In genomic region chr10:32957341-32958084, GRCh38 we compare ENCODE assay signal across 8 cellular contexts. TPM values are rescaled to one million over a fixed set of nuclear protein-coding genes. Genes with fewer than 3 reads are reported as not detected.
A peak's percentile ranks its signal among the peaks of the same experiment; 100 is the strongest.
DNase-seq lines count a peak whose midpoint lies in the region; ATAC-seq, FAIRE-seq and TF ChIP-seq lines count a peak whose summit lies in the region.

No MANE protein-coding gene starts in this region.

- DNase-seq in EH (ENCODE audit: low read depth) (peak; percentile 39), Kasumi-1 (lab: John Stamatoyannopoulos, UW) (peak; percentile 44 to 57), fibroblast of villous mesenchyme (ENCODE audit: low read depth) (no peak), urothelium cell line (ENCODE audit: low spot score) (peak; percentile 66), NCI-H510A (lab: John Stamatoyannopoulos, UW) (no peak)
- DNase-seq in activated T-helper 1 cell treated with anti-CD3 and anti-CD28 coated beads, Interleukin-12 subunit alpha, Interleukin-12 subunit beta, Interleukin-2, Interleukin-4 antibody, amounts not matched to agents 30 ng/mL and 10 ng/mL and 1 ng/mL, durations not matched to agents 14 hours and 24 hours and 36 hours (ENCODE audit: low spot score) = peak; percentile 33

- FAIRE-seq in urothelium cell line (lab: Jason Lieb, UNC) = no peak

- H3K36me3 ChIP-seq in neural cell (ENCODE audit: insufficient read depth, low read length) = no peaks in the 10 kb centered on the region

- no peaks in the 10 kb centered on the region for H4K20me1 ChIP-seq in neural cell (ENCODE audit: insufficient read depth)

- H3K79me2 ChIP-seq in neural cell (replicated peaks; ENCODE audit: insufficient read depth, low read length) = peaks cover 66% of the 10 kb centered on the region

- H3K36me3 Mint-ChIP-seq in activated T-helper 1 cell treated with anti-CD3 and anti-CD28 coated beads, Interleukin-12 subunit alpha, Interleukin-12 subunit beta, Interleukin-2, Interleukin-4 antibody, amounts not matched to agents 30 ng/mL and 10 ng/mL and 1 ng/mL, durations not matched to agents 14 hours and 24 hours and 36 hours (ENCODE audit: low read depth) = no peaks in the 10 kb centered on the region

- H3K4me1 Mint-ChIP-seq in activated T-helper 1 cell treated with anti-CD3 and anti-CD28 coated beads, Interleukin-12 subunit alpha, Interleukin-12 subunit beta, Interleukin-2, Interleukin-4 antibody, amounts not matched to agents 30 ng/mL and 10 ng/mL and 1 ng/mL, durations not matched to agents 14 hours and 24 hours and 36 hours (ENCODE audit: low read depth) = peaks cover 35% of the 10 kb centered on the region

- no peaks in the 10 kb centered on the region for H3K9me2 ChIP-seq in neural cell (ENCODE audit: insufficient read depth, low read length)

- H3K4me3 Mint-ChIP-seq in activated T-helper 1 cell treated with anti-CD3 and anti-CD28 coated beads, Interleukin-12 subunit alpha, Interleukin-12 subunit beta, Interleukin-2, Interleukin-4 antibody, amounts not matched to agents 30 ng/mL and 10 ng/mL and 1 ng/mL, durations not matched to agents 14 hours and 24 hours and 36 hours = peak overlapping the region; percentile 80

- intact Hi-C loops in activated T-helper 1 cell treated with anti-CD3 and anti-CD28 coated beads, Interleukin-12 subunit alpha, Interleukin-12 subunit beta, Interleukin-2, Interleukin-4 antibody, amounts not matched to agents 30 ng/mL and 10 ng/mL and 1 ng/mL, durations not matched to agents 14 hours and 24 hours and 36 hours (cut with micrococcal nuclease) = loop anchor here (5.0 kb wide), 3 partner anchors 510 to 1165 kb away; partner anchors contain the start of gene CCDC7

- H3K27ac ChIP-seq in neural cell (ENCODE audit: low read length) = peak overlapping the region; percentile 11

- H3K4me2 ChIP-seq in neural cell (ENCODE audit: low read length) = peak overlapping the region; percentile 87

- H3K9me3 ChIP-seq in neural cell (ENCODE audit: low read length) = no peaks in the 10 kb centered on the region

- H3F3A ChIP-seq in neural cell (ENCODE audit: insufficient read depth, low read length, poor library complexity, severe bottlenecking) = no peaks in the 10 kb centered on the region

- ATAC-seq in GM21786 (IDR thresholded peaks at IDR 0.05; ENCODE audit: unreplicated experiment) = peak; percentile 24

- no peak for TF ChIP-seq RAD21 in neural cell (conservative IDR thresholded peaks at IDR 0.05)

- H3K27me3 Mint-ChIP-seq in activated T-helper 1 cell treated with anti-CD3 and anti-CD28 coated beads, Interleukin-12 subunit alpha, Interleukin-12 subunit beta, Interleukin-2, Interleukin-4 antibody, amounts not matched to agents 30 ng/mL and 10 ng/mL and 1 ng/mL, durations not matched to agents 14 hours and 24 hours and 36 hours (ENCODE audit: insufficient read depth) = peaks cover 12% of the 10 kb centered on the region

- H2AFZ ChIP-seq in neural cell (ENCODE audit: low read depth, low read length) = no peak overlapping the region

- no peaks in the 10 kb centered on the region for H3K9me3 Mint-ChIP-seq in activated T-helper 1 cell treated with anti-CD3 and anti-CD28 coated beads, Interleukin-12 subunit alpha, Interleukin-12 subunit beta, Interleukin-2, Interleukin-4 antibody, amounts not matched to agents 30 ng/mL and 10 ng/mL and 1 ng/mL, durations not matched to agents 14 hours and 24 hours and 36 hours

- no peaks in the 10 kb centered on the region for H3K27me3 ChIP-seq in neural cell (ENCODE audit: insufficient read depth, low read depth, low read length)

- TF ChIP-seq EP300 in neural cell (conservative IDR thresholded peaks at IDR 0.05; ENCODE audit: poor library complexity, severe bottlenecking) = no peak

- peak overlapping the region; percentile 84 for H3K4me3 ChIP-seq in fibroblast of villous mesenchyme (ENCODE audit: low read depth, low read length)
- peak overlapping the region; percentile 99 for H3K4me3 ChIP-seq in neural cell (ENCODE audit: low read length)

- TF ChIP-seq CTCF in fibroblast of villous mesenchyme (IDR thresholded peaks at IDR 0.05; ENCODE audit: insufficient read depth, low read depth, low read length) (no peak), neural cell (IDR thresholded peaks at IDR 0.05; ENCODE audit: poor library complexity, severe bottlenecking) (no peak)

- peak overlapping the region; percentile 98 for H3K9ac ChIP-seq in neural cell (ENCODE audit: low read length)

- peak overlapping the region; percentile 69 for H3K27ac Mint-ChIP-seq in activated T-helper 1 cell treated with anti-CD3 and anti-CD28 coated beads, Interleukin-12 subunit alpha, Interleukin-12 subunit beta, Interleukin-2, Interleukin-4 antibody, amounts not matched to agents 30 ng/mL and 10 ng/mL and 1 ng/mL, durations not matched to agents 14 hours and 24 hours and 36 hours

TF ChIP-seq in neural cell, 6 proteins besides CTCF, POLR2A, EP300 and RAD21:
- TF ChIP-seq TAF1 (IDR thresholded peaks at IDR 0.05; ENCODE audit: low read depth) (peak; percentile 43), EZH2 (IDR thresholded peaks at IDR 0.05; ENCODE audit: borderline replicate concordance, insufficient read depth, low read length, poor library complexity, severe bottlenecking) (no peak), SMC3 (conservative IDR thresholded peaks at IDR 0.05; ENCODE audit: poor library complexity) (peak; percentile 12), MXI1 (conservative IDR thresholded peaks at IDR 0.05; ENCODE audit: poor library complexity, severe bottlenecking) (peak; percentile 52)

RNA-seq across cellular contexts. Expression of gene ITGB1, which starts 0.5 kb away (rescaled TPM):
- total RNA-seq in activated T-helper 1 cell treated with anti-CD3 and anti-CD28 coated beads, Interleukin-12 subunit alpha, Interleukin-12 subunit beta, Interleukin-2, Interleukin-4 antibody, amounts not matched to agents 30 ng/mL and 10 ng/mL and 1 ng/mL, durations not matched to agents 14 hours and 24 hours and 36 hours = 51.4 and 61.4 TPM in 2 replicates
- total RNA-seq in fibroblast of villous mesenchyme = 1,751 and 1,757 TPM in 2 replicates
- polyA plus RNA-seq in neural cell = 59.2 and 62.4 TPM in 2 replicates
- 140 and 141 TPM in 2 replicates for polyA minus RNA-seq in neural cell

Comparison
In these comparisons a context has a peak if more than half of its experiments do, and no peak if none do; other contexts are left out.
1. DNase-seq: peak in EH (single experiment), Kasumi-1 (2 of 2), activated T-helper 1 cell treated with anti-CD3 and anti-CD28 coated beads, Interleukin-12 subunit alpha, Interleukin-12 subunit beta, Interleukin-2, Interleukin-4 antibody, amounts not matched to agents 30 ng/mL and 10 ng/mL and 1 ng/mL, durations not matched to agents 14 hours and 24 hours and 36 hours (single experiment) and urothelium cell line (single experiment); none in fibroblast of villous mesenchyme (single experiment) and NCI-H510A (single experiment).
2. RNA of gene ITGB1, which starts 0.5 kb away (total RNA-seq): 1,751 to 1,757 TPM in fibroblast of villous mesenchyme; 51.4 to 61.4 TPM in activated T-helper 1 cell treated with anti-CD3 and anti-CD28 coated beads, Interleukin-12 subunit alpha, Interleukin-12 subunit beta, Interleukin-2, Interleukin-4 antibody, amounts not matched to agents 30 ng/mL and 10 ng/mL and 1 ng/mL, durations not matched to agents 14 hours and 24 hours and 36 hours; every median in the first group is over 10 times any median in the second.